In the genomic region with DNA sequence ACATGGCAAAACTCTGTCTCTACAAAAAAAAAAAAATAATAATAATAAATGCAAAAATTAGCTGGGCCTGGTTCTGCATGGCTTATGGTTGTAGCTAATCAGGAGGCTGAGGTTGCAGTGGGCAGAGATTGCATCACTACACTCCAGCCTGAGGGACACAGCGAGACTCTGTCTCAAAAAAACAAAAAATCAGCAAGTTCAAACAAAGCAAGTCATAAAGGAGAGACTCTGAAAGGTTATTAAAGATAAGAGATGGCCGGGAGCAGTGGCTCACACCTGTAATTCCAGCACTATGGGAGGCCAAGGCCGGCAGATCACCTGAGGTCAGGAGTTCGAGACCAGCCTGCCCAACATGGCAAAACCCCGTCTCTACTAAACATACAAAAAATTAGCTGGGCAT, we compare ENCODE assay signal across 1 cellular context.
TF ChIP-seq lines count a peak whose summit lies in the region.

No MANE protein-coding gene starts in this region.

TF ChIP-seq in HepG2, 621 proteins besides CTCF, POLR2A, EP300 and RAD21 (continued from another document):
- TF ChIP-seq SOX6 (IDR thresholded peaks at IDR 0.05) (no peak), SOX6 (CRISPR knock-in tag; IDR thresholded peaks at IDR 0.05) (peak; percentile 15; the same call in 1 of the 2 replicates), ZSCAN29 (CRISPR knock-in tag; conservative IDR thresholded peaks at IDR 0.05) (no peak), BCL6 (CRISPR knock-in tag; IDR thresholded peaks at IDR 0.05) (no peak), SOX13 (IDR thresholded peaks at IDR 0.05) (no peak), SOX13 (CRISPR knock-in tag; conservative IDR thresholded peaks at IDR 0.05 in 1 of 2, IDR thresholded peaks at IDR 0.05 in 1 of 2) (0 out of 4 replicates have a peak, but pooled peaks of 1 of the 2 experiments have one; percentile 9), SRF (IDR thresholded peaks at IDR 0.05; ENCODE audit: low read depth, low read length) (no peak), ZZZ3 (CRISPR knock-in tag; IDR thresholded peaks at IDR 0.05; ENCODE audit: borderline replicate concordance) (no peak)
